8 cellular contexts compared by ENCODE assay signal in the genomic region with DNA sequence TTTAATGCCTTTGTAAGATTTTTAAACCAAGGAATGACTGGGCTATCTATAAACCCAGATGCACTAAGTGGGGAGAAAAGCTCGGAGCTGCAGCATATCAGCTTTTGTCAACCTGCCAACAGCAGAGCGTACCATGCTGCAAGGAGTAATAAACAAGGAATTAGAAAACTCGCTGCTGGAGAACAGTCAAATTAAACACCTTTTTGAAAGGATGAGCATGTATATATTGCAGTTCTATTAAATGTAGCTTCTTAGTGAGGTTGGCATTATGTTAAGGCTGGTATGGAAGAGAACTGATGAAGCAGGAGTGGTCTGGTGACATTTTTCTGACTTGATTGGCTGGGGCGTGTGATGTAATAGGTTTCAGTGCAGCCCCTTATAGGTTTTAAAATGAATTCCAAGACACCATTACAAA.
DNase-seq lines count a peak whose midpoint lies in the region; ATAC-seq and TF ChIP-seq lines count a peak whose summit lies in the region.

No MANE protein-coding gene starts in this region.

- peak overlapping the region; percentile 20 to 74 for H3K4me3 ChIP-seq in stomach smooth muscle (ENCODE audit: low read length in 2 of 2)
- no peak overlapping the region for H3K4me3 ChIP-seq in upper lobe of left lung

- no peaks in the 10 kb centered on the region for H3K27me3 ChIP-seq in layer of hippocampus (ENCODE audit: control insufficient read depth, insufficient read depth, low read length)
- H3K27me3 ChIP-seq in stomach smooth muscle (ENCODE audit: control insufficient read depth in 1 of 2, insufficient read depth in 2 of 2, low read length in 2 of 2) = no peaks in the 10 kb centered on the region
- no peaks in the 10 kb centered on the region for H3K27me3 ChIP-seq in upper lobe of left lung

- peak overlapping the region in 1 of 2 donors; percentile 80 for H3K9ac ChIP-seq in stomach smooth muscle (ENCODE audit: low read length in 2 of 2)

- no peak for TF ChIP-seq EP300 in upper lobe of left lung (IDR thresholded peaks at IDR 0.05)

- H3K4me1 ChIP-seq in stomach smooth muscle (ENCODE audit: control insufficient read depth, insufficient read depth, low read length) (peaks cover 19% of the 10 kb centered on the region), upper lobe of left lung (peaks cover 38 to 43% (median 39%) of the 10 kb centered on the region in 4 donors)

- no peak for TF ChIP-seq POLR2A in upper lobe of left lung (IDR thresholded peaks at IDR 0.05)

- DNase-seq in HT-29 (ENCODE audit: low spot score) = peak; percentile 49
- peak in 26 of 61 donors; percentile 9 to 88 (median 44) for DNase-seq in caudate nucleus (lab: John Stamatoyannopoulos, UW)
- DNase-seq in activated naive CD4-positive, alpha-beta T cell treated with anti-CD3 and anti-CD28 coated beads, Interleukin-2, amount 10 ng/mL, durations not matched to agents 7 days and 5 days = no peak
- no peak for DNase-seq in upper lobe of left lung
- no peak for DNase-seq in NCI-H187 (lab: John Stamatoyannopoulos, UW)

- H3K4me1 Mint-ChIP-seq in activated naive CD4-positive, alpha-beta T cell treated with anti-CD3 and anti-CD28 coated beads, Interleukin-2, amount 10 ng/mL, durations not matched to agents 7 days and 5 days = peaks cover 62% of the 10 kb centered on the region

- no peaks in the 10 kb centered on the region for H3K9me3 ChIP-seq in stomach smooth muscle (ENCODE audit: control insufficient read depth in 2 of 2, low read length in 2 of 2)
- H3K9me3 ChIP-seq in upper lobe of left lung = no peaks in the 10 kb centered on the region

- no peak overlapping the region for H3K4me3 Mint-ChIP-seq in activated naive CD4-positive, alpha-beta T cell treated with anti-CD3 and anti-CD28 coated beads, Interleukin-2, amount 10 ng/mL, durations not matched to agents 7 days and 5 days

- no peak for TF ChIP-seq CTCF in upper lobe of left lung (IDR thresholded peaks at IDR 0.05)

- no peaks in the 10 kb centered on the region for H3K27me3 Mint-ChIP-seq in activated naive CD4-positive, alpha-beta T cell treated with anti-CD3 and anti-CD28 coated beads, Interleukin-2, amount 10 ng/mL, durations not matched to agents 7 days and 5 days

- WGBS in upper lobe of left lung, 2 donors = 64 to 68% methylated on average over 4 of the region's 4 CpGs

- ATAC-seq in HG02970 (IDR thresholded peaks at IDR 0.05; ENCODE audit: low FRiP score, unreplicated experiment) (no peak), upper lobe of left lung (ENCODE audit: low FRiP score in 2 of 2) (no peak)

- H3K36me3 ChIP-seq in stomach smooth muscle (ENCODE audit: control insufficient read depth in 2 of 2, insufficient read depth in 2 of 2, low read length in 2 of 2) (peaks cover 11 to 12% of the 10 kb centered on the region in 2 donors), upper lobe of left lung (peaks cover 19 to 30% (median 21%) of the 10 kb centered on the region in 4 donors)

- no peaks in the 10 kb centered on the region for H3K9me3 Mint-ChIP-seq in activated naive CD4-positive, alpha-beta T cell treated with anti-CD3 and anti-CD28 coated beads, Interleukin-2, amount 10 ng/mL, durations not matched to agents 7 days and 5 days

- H3K27ac Mint-ChIP-seq in activated naive CD4-positive, alpha-beta T cell treated with anti-CD3 and anti-CD28 coated beads, Interleukin-2, amount 10 ng/mL, durations not matched to agents 7 days and 5 days = no peak overlapping the region

- CTCF ChIA-PET in activated naive CD4-positive, alpha-beta T cell treated with anti-CD3 and anti-CD28 coated beads, Interleukin-2, amount 10 ng/mL, durations not matched to agents 7 days and 5 days (lab: Charles Lee) = interaction anchor here (1.1 to 1.2 kb wide), 2 partner anchors 9 to 171 kb away, joined by 3 read pairs; no protein-coding TSS in a partner anchor

- peak overlapping the region; percentile 89 for H3K27ac ChIP-seq in caudate nucleus (ENCODE audit: low read depth, low read length)
- peak overlapping the region; percentile 15 for H3K27ac ChIP-seq in layer of hippocampus (ENCODE audit: low read depth, low read length)
- H3K27ac ChIP-seq in stomach smooth muscle (ENCODE audit: low read length) = no peak overlapping the region
- no peak overlapping the region for H3K27ac ChIP-seq in upper lobe of left lung

- peaks cover 54% of the 10 kb centered on the region for H3K36me3 Mint-ChIP-seq in activated naive CD4-positive, alpha-beta T cell treated with anti-CD3 and anti-CD28 coated beads, Interleukin-2, amount 10 ng/mL, durations not matched to agents 7 days and 5 days

Comparison
In these comparisons a context has a peak if more than half of its experiments do, and no peak if none do; other contexts are left out.
1. H3K27ac ChIP-seq: peak in caudate nucleus (single experiment) and layer of hippocampus (single experiment); none in stomach smooth muscle (single experiment) and upper lobe of left lung (0 of 4).
2. H3K4me3 ChIP-seq: peak in stomach smooth muscle (2 of 2); none in upper lobe of left lung (0 of 4).